13 cellular contexts compared by ENCODE assay signal in genomic region chr3:99396651-99397050, GRCh38.
"Had no signal": no experiment of that assay in that cellular context is flagged by ENCODE, and none has a peak within 500 bp of the region (broad histone marks: within the 10 kb centered on the region; RNA-seq: fewer than 3 reads in every experiment).

No MANE protein-coding gene starts in this region.

- H3K4me1 Mint-ChIP-seq: naive B cell; stimulated activated memory B cell treated with anti-CD40 and anti-IgM and Interleukin-4, amounts not matched to agents 10 μg/mL and 1 μg/mL and 100 μg/mL, for 72 hours had no signal

- H3K27me3 Mint-ChIP-seq: activated CD4-positive, alpha-beta memory T cell treated with anti-CD3 and anti-CD28 coated beads for 36 hours; naive B cell; stimulated activated memory B cell treated with anti-CD40 and anti-IgM and Interleukin-4, amounts not matched to agents 10 μg/mL and 1 μg/mL and 100 μg/mL, for 72 hours had no signal

- H3K36me3 Mint-ChIP-seq: activated CD4-positive, alpha-beta memory T cell treated with anti-CD3 and anti-CD28 coated beads for 36 hours; stimulated activated memory B cell treated with anti-CD40 and anti-IgM and Interleukin-4, amounts not matched to agents 10 μg/mL and 1 μg/mL and 100 μg/mL, for 72 hours had no signal

- H3K4me1 ChIP-seq: transverse colon had no signal

- H3K4me3 Mint-ChIP-seq: activated CD4-positive, alpha-beta memory T cell treated with anti-CD3 and anti-CD28 coated beads for 36 hours; activated T-cell treated with anti-CD3 and anti-CD28 coated beads, Interleukin-2, amount 50 U/mL, for 4 hours; naive B cell; stimulated activated memory B cell treated with anti-CD40 and anti-IgM and Interleukin-4, amounts not matched to agents 10 μg/mL and 1 μg/mL and 100 μg/mL, for 72 hours had no signal

- H3K27ac ChIP-seq: dorsolateral prefrontal cortex, transverse colon had no signal

- H3K36me3 ChIP-seq: transverse colon had no signal

- ATAC-seq: activated naive CD4-positive, alpha-beta T cell treated with anti-CD3 and anti-CD28 coated beads, Interleukin-2, amount 50 U/mL, for 72 hours; activated T-cell treated with anti-CD3 and anti-CD28 coated beads, Interleukin-2, amount 50 U/mL, for 4 hours; right cardiac atrium; stimulated activated memory B cell treated with anti-CD40 and anti-IgM and Interleukin-4, amounts not matched to agents 10 μg/mL and 1 μg/mL and 100 μg/mL, for 72 hours had no signal

- H3K27me3 ChIP-seq: dorsolateral prefrontal cortex, transverse colon had no signal

- DNase-seq: activated CD4-positive, alpha-beta memory T cell treated with anti-CD3 and anti-CD28 coated beads for 36 hours; activated CD4-positive, CD25-positive, alpha-beta regulatory T cell treated with anti-CD3 and anti-CD28 coated beads, Interleukin-2, amount 50 U/mL, for 72 hours; activated effector memory CD4-positive, alpha-beta T cell treated with anti-CD3 and anti-CD28 coated beads, Interleukin-2, amount 50 U/mL, for 16 hours; activated T-cell treated with anti-CD3 and anti-CD28 coated beads, Interleukin-2, amount 50 U/mL, for 4 hours; aorta; dorsolateral prefrontal cortex; hippocampal formation; naive B cell; right cardiac atrium; transverse colon had no signal

- H3K27ac Mint-ChIP-seq: activated CD4-positive, alpha-beta memory T cell treated with anti-CD3 and anti-CD28 coated beads for 36 hours; activated naive CD4-positive, alpha-beta T cell treated with anti-CD3 and anti-CD28 coated beads, Interleukin-2, amount 50 U/mL, for 72 hours; naive B cell; stimulated activated memory B cell treated with anti-CD40 and anti-IgM and Interleukin-4, amounts not matched to agents 10 μg/mL and 1 μg/mL and 100 μg/mL, for 72 hours had no signal

- H3K4me3 ChIP-seq: dorsolateral prefrontal cortex, lung, transverse colon had no signal
